Comparison of ENCODE assay signal across 12 cellular contexts in the genomic region with DNA sequence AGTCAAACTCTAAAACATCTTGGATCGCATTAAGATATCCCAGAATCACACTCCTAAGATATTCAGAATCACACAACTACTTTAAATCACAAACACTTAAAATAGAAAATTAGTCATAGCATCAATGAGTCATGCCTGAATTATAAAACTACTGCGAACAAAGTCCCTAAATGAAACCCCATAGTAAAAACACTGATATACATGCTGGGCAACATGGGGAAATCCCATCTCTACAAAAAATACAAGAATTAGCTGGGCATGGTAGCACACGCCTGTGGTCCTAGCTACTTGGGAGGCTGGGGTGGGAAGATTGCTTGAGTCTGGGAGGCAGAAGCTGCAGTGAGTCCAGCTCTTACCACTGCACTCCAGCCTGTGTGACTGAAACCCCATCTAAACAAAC.
A peak's percentile ranks its signal among the peaks of the same experiment; 100 is the strongest.
DNase-seq lines count a peak whose midpoint lies in the region; ATAC-seq and TF ChIP-seq lines count a peak whose summit lies in the region.
"Had no signal": no experiment of that assay in that cellular context is flagged by ENCODE, and none has a peak within 500 bp of the region (broad histone marks: within the 10 kb centered on the region; RNA-seq: fewer than 3 reads in every experiment).

No MANE protein-coding gene starts in this region.

- H3K27me3 ChIP-seq in psoas muscle (ENCODE audit: insufficient read depth in 3 of 3, low read length in 2 of 3), result no peaks in the 10 kb centered on the region

- WGBS in psoas muscle, 3 donors, result 58 to 72% (median 63%) methylated on average over 3 of the region's 3 CpGs

- no peak overlapping the region for H3K27ac ChIP-seq in psoas muscle

- intact Hi-C loops in psoas muscle (cut with DNase I), result loop anchor here (5.0 to 10.0 kb wide), 3 partner anchors 102 to 172 kb away; a partner anchor contains a TSS

- H3K4me1 ChIP-seq in psoas muscle, result peaks cover 3% of the 10 kb centered on the region

- no peaks in the 10 kb centered on the region for H3K36me3 ChIP-seq in psoas muscle (ENCODE audit: insufficient read depth in 1 of 2, low read depth in 1 of 2)

- H3K9me3 ChIP-seq in psoas muscle, result no peaks in the 10 kb centered on the region

- H3K4me3 ChIP-seq in epithelial cell of esophagus (ENCODE audit: low read length) (no peak overlapping the region), psoas muscle (no peak overlapping the region)

- peak; percentile 32 to 52 (median 39) for ATAC-seq in psoas muscle

- DNase-seq in Daoy (ENCODE audit: low read depth), result peak; percentile 31
- peak; percentile 50 for DNase-seq in NCI-H226
- peak; percentile 71 for DNase-seq in epithelial cell of esophagus (ENCODE audit: low read depth)
- DNase-seq in psoas muscle, result no peak
- no peak for DNase-seq in effector CD8-positive, alpha-beta T cell (lab: John Stamatoyannopoulos, UW)
- DNase-seq in islet precursor cell, result no peak
- no peak for DNase-seq in DMS153 treated with DMSO at 0.1 percent for 48 hours (lab: John Stamatoyannopoulos, UW; ENCODE audit: unreplicated experiment)
- DNase-seq in NCI-H510A (lab: John Stamatoyannopoulos, UW), result no peak
- DNase-seq: activated CD4-positive, alpha-beta T cell treated with anti-CD3 and anti-CD28 coated beads, Interleukin-2, amount 10 ng/mL, durations not matched to agents 24 days and 14 days; anterior cingulate cortex; GF-D8; NCI-H1092 treated with DMSO at 0.1 percent for 48 hours had no signal

- TF ChIP-seq CTCF in epithelial cell of esophagus (IDR thresholded peaks at IDR 0.05; ENCODE audit: insufficient read depth, low read depth, low read length, missing control alignments) (no peak), psoas muscle (IDR thresholded peaks at IDR 0.05) (no peak)

Comparison
In these comparisons a context has a peak if more than half of its experiments do, and no peak if none do; other contexts are left out.
1. DNase-seq: peak in Daoy (single experiment), NCI-H226 (single experiment) and epithelial cell of esophagus (single experiment); none in psoas muscle (0 of 2), effector CD8-positive, alpha-beta T cell (single experiment), islet precursor cell (single experiment), DMS153 treated with DMSO at 0.1 percent for 48 hours (single experiment) and NCI-H510A (single experiment).